ENCODE assay signal across 8 cellular contexts in genomic region chr2:200306719-200306968, GRCh38. TPM values are rescaled to one million over a fixed set of nuclear protein-coding genes. Genes with fewer than 3 reads are reported as not detected.
A peak's percentile ranks its signal among the peaks of the same experiment; 100 is the strongest.
DNase-seq lines count a peak whose midpoint lies in the region; ATAC-seq and TF ChIP-seq lines count a peak whose summit lies in the region.

No MANE protein-coding gene starts in this region.

- no peak overlapping the region for H2AK5ac ChIP-seq in mesendoderm (ENCODE audit: low read length)

- H3K79me2 ChIP-seq in mesendoderm (ENCODE audit: control insufficient read depth, insufficient read depth, low read length): peaks cover 51% of the 10 kb centered on the region

- H3K79me1 ChIP-seq in mesendoderm (ENCODE audit: low read length): no peaks in the 10 kb centered on the region

- H3K18ac ChIP-seq in mesendoderm (ENCODE audit: low read length): peak overlapping the region; percentile 99

- no peaks in the 10 kb centered on the region for H3K9me3 ChIP-seq in right atrium auricular region

- H3K27ac ChIP-seq in right atrium auricular region (peak overlapping the region; percentile 84 to 95), mesendoderm (ENCODE audit: low read depth, low read length) (peak overlapping the region; percentile 92)

- H3K56ac ChIP-seq in mesendoderm (ENCODE audit: low read length): peak overlapping the region; percentile 98

- intact Hi-C loops in left cardiac atrium (cut with DNase I): loop anchor here in 1 of 2 donors (5.0 to 10.0 kb wide), 2 partner anchors 158 to 319 kb away; no protein-coding TSS in a partner anchor

- peak overlapping the region; percentile 95 for H3K9ac ChIP-seq in mesendoderm (ENCODE audit: low read length)

- H3K27me3 ChIP-seq in right atrium auricular region (no peaks in the 10 kb centered on the region), mesendoderm (ENCODE audit: insufficient read depth, low read length, poor library complexity) (no peaks in the 10 kb centered on the region)

- H4K8ac ChIP-seq in mesendoderm (ENCODE audit: low read depth, low read length): peak overlapping the region; percentile 96

- peak overlapping the region; percentile 96 for H3K4ac ChIP-seq in mesendoderm (ENCODE audit: low read depth, low read length)

- in situ Hi-C loops in astrocyte of the spinal cord (cut with HindIII; ENCODE audit: low sequenced_read_pairs): no loop called here

- H2BK5ac ChIP-seq in mesendoderm (ENCODE audit: low read length): peak overlapping the region; percentile 67

- DNase-seq in right atrium auricular region (ENCODE audit: low spot score) (no peak), left cardiac atrium (no peak), astrocyte of the spinal cord (ENCODE audit: low read depth, low spot score) (no peak), mesendoderm (no peak), NCI-H1092 (lab: John Stamatoyannopoulos, UW) (no peak), NCI-H1436 treated with DMSO at 0.1 percent for 48 hours (lab: John Stamatoyannopoulos, UW) (no peak), ecto neural progenitor cell (ENCODE audit: low spot score) (no peak)

- no peak overlapping the region for H4K5ac ChIP-seq in mesendoderm (ENCODE audit: low read length)

- H3K4me3 ChIP-seq in right atrium auricular region: peak overlapping the region; percentile 85 to 91
- H3K4me3 ChIP-seq in astrocyte of the spinal cord (ENCODE audit: low read depth, low read length): peak overlapping the region; percentile 73
- peak overlapping the region; percentile 72 for H3K4me3 ChIP-seq in mesendoderm (ENCODE audit: low read length)

- TF ChIP-seq CTCF in right atrium auricular region (IDR thresholded peaks at IDR 0.05) (no peak), astrocyte of the spinal cord (IDR thresholded peaks at IDR 0.05; ENCODE audit: low read depth, low read length) (no peak)

- peak overlapping the region; percentile 81 for H3K23ac ChIP-seq in mesendoderm (ENCODE audit: low read length)

- H3K36me3 ChIP-seq in right atrium auricular region (no peaks in the 10 kb centered on the region), mesendoderm (ENCODE audit: control insufficient read depth, insufficient read depth, low read length) (no peaks in the 10 kb centered on the region)

- no peak overlapping the region for H2BK15ac ChIP-seq in mesendoderm (replicated peaks; ENCODE audit: low read depth)

- no peak overlapping the region for H3K4me2 ChIP-seq in mesendoderm (ENCODE audit: low read length)

- peak overlapping the region; percentile 73 for H2BK120ac ChIP-seq in mesendoderm (ENCODE audit: low read depth, low read length)

- WGBS in mesendoderm (ENCODE audit: extremely low coverage, insufficient coverage, low lambda C conversion rate): no CpG with 5 or more reads among the region's 39 CpGs

- H3K4me1 ChIP-seq in right atrium auricular region (peaks cover 0 to 56% of the 10 kb centered on the region in 2 donors), mesendoderm (ENCODE audit: control insufficient read depth, low read depth, low read length) (peaks cover 6% of the 10 kb centered on the region)

- ATAC-seq in left cardiac atrium (no peak), HG03045 (IDR thresholded peaks at IDR 0.05; ENCODE audit: unreplicated experiment) (peak; percentile 58)

RNA-seq across cellular contexts. Expression of gene SPATS2L, which starts 0.2 kb away (rescaled TPM):
- 100 to 1,000 TPM; 103 to 126 TPM for total RNA-seq in right atrium auricular region
- total RNA-seq in left cardiac atrium: 100 to 1,000 TPM in 1 of 2 donors, 10 to 100 TPM in 1; 95.7 to 117 TPM
- polyA plus RNA-seq in mesendoderm (2013, experiment 1 of 2): 474 TPM
- polyA plus RNA-seq in mesendoderm (2013, experiment 2 of 2): 470 TPM
